ENCODE assay signal across 16 cellular contexts in the genomic region with DNA sequence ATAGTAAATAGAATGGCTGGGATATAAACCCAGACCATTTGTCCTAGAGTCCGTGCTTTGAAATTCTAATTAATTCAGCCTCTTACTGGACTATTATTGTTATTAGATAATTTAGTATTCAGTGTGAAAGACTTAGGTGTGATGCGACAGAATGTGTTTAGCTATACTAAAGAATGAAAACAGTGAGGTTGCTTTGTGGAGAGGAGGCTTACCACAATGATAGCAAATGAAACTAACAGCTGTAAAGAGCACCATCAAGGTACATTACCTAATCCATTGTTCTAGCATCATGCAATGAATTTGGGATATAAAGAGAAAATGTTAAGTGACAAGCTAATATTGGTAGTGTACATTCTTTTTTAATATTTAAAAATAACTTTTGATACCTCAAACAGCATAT.
DNase-seq lines count a peak whose midpoint lies in the region; ATAC-seq and TF ChIP-seq lines count a peak whose summit lies in the region.
"Had no signal": no experiment of that assay in that cellular context is flagged by ENCODE, and none has a peak within 500 bp of the region (broad histone marks: within the 10 kb centered on the region; RNA-seq: fewer than 3 reads in every experiment).

No MANE protein-coding gene starts in this region.

- ATAC-seq in GM19328 (IDR thresholded peaks at IDR 0.05; ENCODE audit: unreplicated experiment) (peak; percentile 97), HG02623 (IDR thresholded peaks at IDR 0.05; ENCODE audit: unreplicated experiment) (peak; percentile 99), HG03139 (IDR thresholded peaks at IDR 0.05; ENCODE audit: unreplicated experiment) (peak; percentile 90)
- ATAC-seq in naive thymus-derived CD8-positive, alpha-beta T cell = no peak
- ATAC-seq: activated T-cell treated with anti-CD3 and anti-CD28 coated beads, Interleukin-2, amount 50 U/mL, for 4 hours; CD8-positive, alpha-beta T cell; mucosa of descending colon had no signal

- POLR2A ChIA-PET in GM10248 (lab: Yijun Ruan, JAX) = no interaction called here
- POLR2A ChIA-PET in naive thymus-derived CD8-positive, alpha-beta T cell (lab: Charles Lee) = no interaction called here

- H3K27ac Mint-ChIP-seq in naive thymus-derived CD8-positive, alpha-beta T cell = no peak overlapping the region
- H3K27ac Mint-ChIP-seq: CD8-positive, alpha-beta T cell had no signal

- H3K27me3 Mint-ChIP-seq in naive thymus-derived CD8-positive, alpha-beta T cell = no peaks in the 10 kb centered on the region

- no peaks in the 10 kb centered on the region for H3K36me3 Mint-ChIP-seq in naive thymus-derived CD8-positive, alpha-beta T cell
- H3K36me3 Mint-ChIP-seq: CD8-positive, alpha-beta T cell had no signal

- no peak overlapping the region for H3K4me3 Mint-ChIP-seq in naive thymus-derived CD8-positive, alpha-beta T cell
- H3K4me3 Mint-ChIP-seq: activated T-cell treated with anti-CD3 and anti-CD28 coated beads, Interleukin-2, amount 50 U/mL, for 4 hours; CD8-positive, alpha-beta T cell had no signal

- peaks cover 0 to 7% (median 0%) of the 10 kb centered on the region in 9 donors for H3K9me3 Mint-ChIP-seq in naive thymus-derived CD8-positive, alpha-beta T cell
- H3K9me3 Mint-ChIP-seq: activated T-cell treated with anti-CD3 and anti-CD28 coated beads, Interleukin-2, amount 50 U/mL, for 4 hours; CD8-positive, alpha-beta T cell had no signal

- H3K4me1 Mint-ChIP-seq in naive thymus-derived CD8-positive, alpha-beta T cell = no peaks in the 10 kb centered on the region

- CTCF ChIA-PET in GM10248 (lab: Yijun Ruan, JAX) = no interaction called here

- peak; percentile 28 for DNase-seq in GM10248 (ENCODE audit: extremely low spot score)
- DNase-seq in hippocampal formation (lab: John Stamatoyannopoulos, UW) = no peak
- DNase-seq in kidney glomerular epithelial cell (lab: John Stamatoyannopoulos, UW) = no peak
- no peak for DNase-seq in naive thymus-derived CD8-positive, alpha-beta T cell
- DNase-seq in HT-29 (ENCODE audit: low spot score) = no peak
- DNase-seq: 8988T; activated T-cell treated with anti-CD3 and anti-CD28 coated beads, Interleukin-2, amount 50 U/mL, for 4 hours; anterior cingulate cortex; CD8-positive, alpha-beta T cell; mucosa of descending colon; NCI-H2107; SK-N-SH; trophoblast cell had no signal

- no peak for TF ChIP-seq CTCF in GM10248 (IDR thresholded peaks at IDR 0.05; ENCODE audit: control extremely low read depth, extremely low read depth, low read depth, missing control alignments)

Comparison
In these comparisons a context has a peak if more than half of its experiments do, and no peak if none do; other contexts are left out.
1. ATAC-seq: peak in GM19328 (single experiment), HG02623 (single experiment) and HG03139 (single experiment); none in naive thymus-derived CD8-positive, alpha-beta T cell (0 of 2).